9 cellular contexts compared by ENCODE assay signal in genomic region chr7:111092406-111093160, GRCh38. TPM values are rescaled to one million over a fixed set of nuclear protein-coding genes. Genes with fewer than 3 reads are reported as not detected.
DNase-seq lines count a peak whose midpoint lies in the region; ATAC-seq, FAIRE-seq and TF ChIP-seq lines count a peak whose summit lies in the region.
"Had no signal": no experiment of that assay in that cellular context is flagged by ENCODE, and none has a peak within 500 bp of the region (broad histone marks: within the 10 kb centered on the region; RNA-seq: fewer than 3 reads in every experiment).

No MANE protein-coding gene starts in this region.

- no peaks in the 10 kb centered on the region for H3K36me3 ChIP-seq in kidney (ENCODE audit: control insufficient read depth in 1 of 2, insufficient read depth in 2 of 2, low read length in 2 of 2)

- H3K27ac ChIP-seq in kidney (ENCODE audit: low read depth in 2 of 2, low read length in 2 of 2) = no peak overlapping the region

- H3K4me1 ChIP-seq in kidney (ENCODE audit: control insufficient read depth in 1 of 2, insufficient read depth in 1 of 2, low read depth in 1 of 2, low read length in 2 of 2) = no peaks in the 10 kb centered on the region

- in situ Hi-C loops in GM13977 (cut with MboI; ENCODE audit: low pct_unique_long_range_greater_than_20kb, low sequenced_read_pairs, unreplicated experiment) = loop anchor here (25.0 kb wide), 2 partner anchors 395 to 645 kb away; no protein-coding TSS in a partner anchor

- H3K9me3 Mint-ChIP-seq in nephron progenitor cell = no peaks in the 10 kb centered on the region

- intact Hi-C loops in kidney (cut with DNase I) = no loop called here

- DNase-seq in T-helper 17 cell = no peak
- no peak for DNase-seq in nephron progenitor cell
- no peak for DNase-seq in GM13977 (ENCODE audit: low spot score)
- no peak for DNase-seq in kidney
- DNase-seq in SIG-M5 treated with dmso at 0.1 percent for 504 hours (lab: John Stamatoyannopoulos, UW; ENCODE audit: unreplicated experiment) = no peak

- no peaks in the 10 kb centered on the region for H3K27me3 Mint-ChIP-seq in T-helper 17 cell
- H3K27me3 Mint-ChIP-seq in nephron progenitor cell (ENCODE audit: low read depth, poor library complexity) = no peaks in the 10 kb centered on the region

- H3K4me1 Mint-ChIP-seq in T-helper 17 cell (peaks cover 17% of the 10 kb centered on the region), nephron progenitor cell (peaks cover 55% of the 10 kb centered on the region)

- H3K36me3 Mint-ChIP-seq in T-helper 17 cell (ENCODE audit: low read depth) = no peaks in the 10 kb centered on the region
- H3K36me3 Mint-ChIP-seq in nephron progenitor cell (ENCODE audit: low read depth) = no peaks in the 10 kb centered on the region

- H3K4me3 Mint-ChIP-seq in T-helper 17 cell = peak overlapping the region; percentile 76
- H3K4me3 Mint-ChIP-seq in nephron progenitor cell = peak overlapping the region; percentile 78

- no peaks in the 10 kb centered on the region for H3K9me3 ChIP-seq in T-helper 17 cell (ENCODE audit: control insufficient read depth, low read length, poor library complexity, severe bottlenecking)
- no peaks in the 10 kb centered on the region for H3K9me3 ChIP-seq in kidney (ENCODE audit: control insufficient read depth in 1 of 2, low read length in 2 of 2)

- no peak overlapping the region for H3K9ac ChIP-seq in kidney (ENCODE audit: low read length in 2 of 2)

- no peak for TF ChIP-seq CTCF in nephron progenitor cell (IDR thresholded peaks at IDR 0.05)
- no peak for TF ChIP-seq CTCF in GM13977 (IDR thresholded peaks at IDR 0.05; ENCODE audit: extremely low read depth, insufficient read depth, missing control alignments)
- TF ChIP-seq CTCF in kidney (IDR thresholded peaks at IDR 0.05; ENCODE audit: borderline replicate concordance, extremely low read depth, insufficient read depth) = no peak

- ATAC-seq in GM19035 (IDR thresholded peaks at IDR 0.05; ENCODE audit: unreplicated experiment) (peak; percentile 36), HG02840 (IDR thresholded peaks at IDR 0.05; ENCODE audit: low FRiP score, unreplicated experiment) (peak; percentile 41), T-helper 17 cell (no peak), GM21381 (IDR thresholded peaks at IDR 0.05; ENCODE audit: unreplicated experiment) (no peak)

- H3K27ac Mint-ChIP-seq in T-helper 17 cell (peak overlapping the region; percentile 61), nephron progenitor cell (no peak overlapping the region)

- no peak overlapping the region for H3K4me3 ChIP-seq in kidney (ENCODE audit: low read length in 2 of 2)

- FAIRE-seq in kidney (lab: Jason Lieb, UNC) = no peak

RNA-seq across cellular contexts. Expression of gene LRRN3, which starts 1.7 kb away (rescaled TPM):
- total RNA-seq in T-helper 17 cell (10 to 100 TPM in 1 of 2 donors, 1 to 10 TPM in 1; 1.9 to 16.0 TPM), kidney (1.1 TPM)
- 0.54 TPM for polyA plus RNA-seq in kidney (ENCODE audit: insufficient read depth, low read depth, low replicate concordance)
- total RNA-seq: HT1080 had no signal

Comparison
In these comparisons a context has a peak if more than half of its experiments do, and no peak if none do; other contexts are left out.
1. ATAC-seq: peak in GM19035 (single experiment) and HG02840 (single experiment); none in T-helper 17 cell (single experiment) and GM21381 (single experiment).